1 cellular context compared by ENCODE assay signal in genomic region chr16:89317101-89317671, GRCh38.
TF ChIP-seq lines count a peak whose summit lies in the region.

No MANE protein-coding gene starts in this region.

TF ChIP-seq in GM12878, 131 proteins besides CTCF, POLR2A, EP300 and RAD21:
- TF ChIP-seq IRF3 (IDR thresholded peaks at IDR 0.05) (no peak), ATF7 (IDR thresholded peaks at IDR 0.05; ENCODE audit: low read depth) (no peak), NBN (IDR thresholded peaks at IDR 0.05) (no peak), FOS (IDR thresholded peaks at IDR 0.05; ENCODE audit: borderline replicate concordance, extremely low read depth, insufficient read length) (no peak), CHD2 (IDR thresholded peaks at IDR 0.05; ENCODE audit: borderline replicate concordance, low read depth, low read length) (no peak), HDAC6 (IDR thresholded peaks at IDR 0.05; ENCODE audit: unreplicated experiment) (no peak), ZNF384 (IDR thresholded peaks at IDR 0.05; ENCODE audit: borderline replicate concordance, low read depth, low read length) (no peak), SMC3 (IDR thresholded peaks at IDR 0.05; ENCODE audit: borderline replicate concordance, low read length) (no peak), CREM (IDR thresholded peaks at IDR 0.05; ENCODE audit: low read depth) (no peak), IKZF2 (IDR thresholded peaks at IDR 0.05) (no peak), MXI1 (IDR thresholded peaks at IDR 0.05; ENCODE audit: low read depth, low read length) (no peak), KAT2A (conservative IDR thresholded peaks at IDR 0.05; ENCODE audit: control insufficient read depth, low read depth, low read length) (no peak), HSF1 (IDR thresholded peaks at IDR 0.05; ENCODE audit: low read depth, low read length) (no peak), HDAC2 (IDR thresholded peaks at IDR 0.05) (no peak), REST (IDR thresholded peaks at IDR 0.05; ENCODE audit: low read depth, low read length) (no peak), RCOR1 (conservative IDR thresholded peaks at IDR 0.05; ENCODE audit: low read depth, low read length) (no peak)
- TF ChIP-seq, protein P1, sequence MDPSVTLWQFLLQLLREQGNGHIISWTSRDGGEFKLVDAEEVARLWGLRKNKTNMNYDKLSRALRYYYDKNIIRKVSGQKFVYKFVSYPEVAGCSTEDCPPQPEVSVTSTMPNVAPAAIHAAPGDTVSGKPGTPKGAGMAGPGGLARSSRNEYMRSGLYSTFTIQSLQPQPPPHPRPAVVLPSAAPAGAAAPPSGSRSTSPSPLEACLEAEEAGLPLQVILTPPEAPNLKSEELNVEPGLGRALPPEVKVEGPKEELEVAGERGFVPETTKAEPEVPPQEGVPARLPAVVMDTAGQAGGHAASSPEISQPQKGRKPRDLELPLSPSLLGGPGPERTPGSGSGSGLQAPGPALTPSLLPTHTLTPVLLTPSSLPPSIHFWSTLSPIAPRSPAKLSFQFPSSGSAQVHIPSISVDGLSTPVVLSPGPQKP (IDR thresholded peaks at IDR 0.05; ENCODE audit: low read depth, low read length), result no peak
- TF ChIP-seq, protein P2, sequence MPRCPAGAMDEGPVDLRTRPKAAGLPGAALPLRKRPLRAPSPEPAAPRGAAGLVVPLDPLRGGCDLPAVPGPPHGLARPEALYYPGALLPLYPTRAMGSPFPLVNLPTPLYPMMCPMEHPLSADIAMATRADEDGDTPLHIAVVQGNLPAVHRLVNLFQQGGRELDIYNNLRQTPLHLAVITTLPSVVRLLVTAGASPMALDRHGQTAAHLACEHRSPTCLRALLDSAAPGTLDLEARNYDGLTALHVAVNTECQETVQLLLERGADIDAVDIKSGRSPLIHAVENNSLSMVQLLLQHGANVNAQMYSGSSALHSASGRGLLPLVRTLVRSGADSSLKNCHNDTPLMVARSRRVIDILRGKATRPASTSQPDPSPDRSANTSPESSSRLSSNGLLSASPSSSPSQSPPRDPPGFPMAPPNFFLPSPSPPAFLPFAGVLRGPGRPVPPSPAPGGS (IDR thresholded peaks at IDR 0.05; ENCODE audit: borderline replicate concordance, insufficient read depth, low read depth, low read length, poor library complexity, severe bottlenecking), result no peak
